10 cellular contexts compared by ENCODE assay signal in the genomic region with DNA sequence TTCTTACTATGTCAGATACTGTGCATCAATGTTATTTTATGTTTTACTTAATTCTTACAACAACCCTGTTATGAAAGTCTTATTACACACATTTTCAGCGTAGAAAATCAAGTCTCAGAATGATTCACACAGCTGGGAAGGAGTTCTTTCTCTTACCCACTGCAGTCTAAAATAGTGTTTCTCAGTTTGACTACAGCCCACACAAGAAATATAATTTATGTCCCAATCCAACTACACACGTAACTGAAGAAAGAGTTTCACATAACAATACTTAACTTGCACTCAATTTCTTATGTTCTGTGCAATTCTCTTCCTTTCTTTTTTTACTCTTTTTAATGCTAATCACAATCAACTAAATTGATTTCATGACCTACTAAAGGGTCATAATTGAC.
DNase-seq lines count a peak whose midpoint lies in the region; ATAC-seq and TF ChIP-seq lines count a peak whose summit lies in the region.
"Had no signal": no experiment of that assay in that cellular context is flagged by ENCODE, and none has a peak within 500 bp of the region (broad histone marks: within the 10 kb centered on the region; RNA-seq: fewer than 3 reads in every experiment).

No MANE protein-coding gene starts in this region.

- peak; percentile 76 for ATAC-seq in GM19351 (IDR thresholded peaks at IDR 0.05; ENCODE audit: unreplicated experiment)
- peak; percentile 65 for ATAC-seq in HG02870 (IDR thresholded peaks at IDR 0.05; ENCODE audit: unreplicated experiment)
- ATAC-seq in gastroesophageal sphincter = no peak
- ATAC-seq: stimulated activated effector memory CD8-positive, alpha-beta T cell treated with anti-CD3 and anti-CD28 coated beads, Interleukin-12 subunit alpha, Interleukin-12 subunit beta, amount 100 ng/mL, for 72 hours had no signal

- no peaks in the 10 kb centered on the region for H3K79me2 ChIP-seq in MM.1S (ENCODE audit: low read length)

- no peak for TF ChIP-seq CTCF in MM.1S (IDR thresholded peaks at IDR 0.05; ENCODE audit: low read length)
- no peak for TF ChIP-seq CTCF in gastroesophageal sphincter (IDR thresholded peaks at IDR 0.05)
- no peak for TF ChIP-seq CTCF in stomach (IDR thresholded peaks at IDR 0.05)

- TF ChIP-seq EP300 in gastroesophageal sphincter (IDR thresholded peaks at IDR 0.05) (no peak), stomach (IDR thresholded peaks at IDR 0.05) (no peak)

- H4K20me1 ChIP-seq in MM.1S (ENCODE audit: insufficient read depth, low read length) = no peaks in the 10 kb centered on the region

- no peak overlapping the region for H2AFZ ChIP-seq in MM.1S (ENCODE audit: low read length)

- intact Hi-C loops in stomach (cut with DNase I; ENCODE audit: low total_unique reads) = no loop called here

- H3K36me3 ChIP-seq in ES-I3 (ENCODE audit: insufficient read depth, low read length) (no peaks in the 10 kb centered on the region), MM.1S (replicated peaks; ENCODE audit: insufficient read depth, low read length) (no peaks in the 10 kb centered on the region), gastroesophageal sphincter (no peaks in the 10 kb centered on the region), stomach (no peaks in the 10 kb centered on the region)

- H3K27ac ChIP-seq in MM.1S (ENCODE audit: low read length) (no peak overlapping the region), gastroesophageal sphincter (no peak overlapping the region), stomach (no peak overlapping the region)

- H3K4me2 ChIP-seq in MM.1S (ENCODE audit: low read depth, low read length) = peak overlapping the region; percentile 58

- H3K27me3 ChIP-seq in MM.1S (replicated peaks; ENCODE audit: insufficient read depth, low read length) (peaks cover 60% of the 10 kb centered on the region), gastroesophageal sphincter (no peaks in the 10 kb centered on the region), stomach (no peaks in the 10 kb centered on the region)

- DNase-seq in MM.1S (no peak), NCI-H2196 (lab: John Stamatoyannopoulos, UW; ENCODE audit: unreplicated experiment) (no peak), NCI-H1694 treated with DMSO at 0.1 percent for 48 hours (lab: John Stamatoyannopoulos, UW) (no peak), stomach (no peak)
- DNase-seq: activated naive CD8-positive, alpha-beta T cell treated with anti-CD3 and anti-CD28 coated beads for 36 hours had no signal

- no peak overlapping the region for H3K4me3 ChIP-seq in MM.1S (ENCODE audit: low read length)
- no peak overlapping the region for H3K4me3 ChIP-seq in gastroesophageal sphincter
- H3K4me3 ChIP-seq in stomach = no peak overlapping the region

- H3K9me3 ChIP-seq in ES-I3 (ENCODE audit: control insufficient read depth, insufficient read depth, low read length) = no peaks in the 10 kb centered on the region
- H3K9me3 ChIP-seq in MM.1S (replicated peaks; ENCODE audit: insufficient read depth, low read length) = no peaks in the 10 kb centered on the region
- no peaks in the 10 kb centered on the region for H3K9me3 ChIP-seq in gastroesophageal sphincter
- no peaks in the 10 kb centered on the region for H3K9me3 ChIP-seq in stomach

- H3K9me2 ChIP-seq in MM.1S (replicated peaks; ENCODE audit: insufficient read depth, low read length) = no peaks in the 10 kb centered on the region

- H3K4me1 ChIP-seq in ES-I3 (ENCODE audit: insufficient read depth, low read length) (peaks cover 52% of the 10 kb centered on the region), MM.1S (ENCODE audit: low read length) (peaks cover 17% of the 10 kb centered on the region), gastroesophageal sphincter (peaks cover 0 to 10% (median 2%) of the 10 kb centered on the region in 3 donors), stomach (no peaks in the 10 kb centered on the region)

- TF ChIP-seq POLR2A in gastroesophageal sphincter (IDR thresholded peaks at IDR 0.05) (no peak), stomach (IDR thresholded peaks at IDR 0.05) (no peak)

- WGBS in gastroesophageal sphincter (ENCODE audit: low coverage in 1 of 2), 2 donors = 83 to 84% methylated on average over 2 of the region's 2 CpGs
- WGBS in stomach, 5 donors = 70 to 86% (median 82%) methylated on average over 2 of the region's 2 CpGs

- peaks cover 14% of the 10 kb centered on the region for H3F3A ChIP-seq in MM.1S (ENCODE audit: insufficient read depth, low read length)

- H3K9ac ChIP-seq in ES-I3 (ENCODE audit: low read depth, low read length) (peak overlapping the region; percentile 25; the same call in 1 of the 2 replicates), MM.1S (ENCODE audit: low read length) (no peak overlapping the region)
